In genomic region chr4:132642196-132642817, GRCh38 we compare ENCODE assay signal across 7 cellular contexts.
DNase-seq lines count a peak whose midpoint lies in the region; ATAC-seq and TF ChIP-seq lines count a peak whose summit lies in the region.

No MANE protein-coding gene starts in this region.

- ATAC-seq in HG02870 (IDR thresholded peaks at IDR 0.05; ENCODE audit: unreplicated experiment) (peak; percentile 39), HG03457 (IDR thresholded peaks at IDR 0.05; ENCODE audit: unreplicated experiment) (no peak)

- no peaks in the 10 kb centered on the region for H3K4me1 ChIP-seq in liver (ENCODE audit: control insufficient read depth in 4 of 4, insufficient read depth in 4 of 4, low read length in 3 of 4)

- H3K27me3 ChIP-seq in brain microvascular endothelial cell (replicated peaks) (no peaks in the 10 kb centered on the region), liver (ENCODE audit: control insufficient read depth in 4 of 4, insufficient read depth in 4 of 4, low read length in 3 of 4) (no peaks in the 10 kb centered on the region)

- H3K36me3 ChIP-seq in brain microvascular endothelial cell (replicated peaks) (no peaks in the 10 kb centered on the region), liver (ENCODE audit: control insufficient read depth in 4 of 4, insufficient read depth in 3 of 4, low read depth in 1 of 4, low read length in 3 of 4) (no peaks in the 10 kb centered on the region)

- in situ Hi-C loops in brain microvascular endothelial cell (cut with HindIII; ENCODE audit: low pct_ligation_motif_present, low sequenced_read_pairs) = no loop called here

- TF ChIP-seq RAD21 in liver (IDR thresholded peaks at IDR 0.05) = peak; percentile 71 to 79

- H3K27ac ChIP-seq in brain microvascular endothelial cell (no peak overlapping the region), liver (ENCODE audit: low read depth in 1 of 2, low read length in 2 of 2) (no peak overlapping the region)

- no peak overlapping the region for H3K9ac ChIP-seq in liver (ENCODE audit: low read depth in 1 of 2, low read length in 2 of 2)

- DNase-seq in NCI-H345 treated with DMSO at 0.1 percent for 48 hours (lab: John Stamatoyannopoulos, UW; ENCODE audit: unreplicated experiment) (peak; percentile 3), brain microvascular endothelial cell (peak; percentile 22), AG08395 (ENCODE audit: low spot score) (no peak)

- no peak overlapping the region for H3K4me3 ChIP-seq in brain microvascular endothelial cell (ENCODE audit: low read depth, low read length)
- H3K4me3 ChIP-seq in liver (ENCODE audit: low read depth in 1 of 3, low read length in 3 of 3) = no peak overlapping the region

- 10% methylated on average over 5 of the region's 5 CpGs for WGBS in liver

- no peaks in the 10 kb centered on the region for H3K9me3 ChIP-seq in liver (ENCODE audit: control insufficient read depth in 4 of 4, low read length in 3 of 4)

- TF ChIP-seq CTCF in GM12873 (IDR thresholded peaks at IDR 0.05; ENCODE audit: insufficient read depth, low read depth, low read length, missing control alignments) (peak; percentile 67), brain microvascular endothelial cell (IDR thresholded peaks at IDR 0.05; ENCODE audit: low read depth, low read length, missing control alignments) (peak; percentile 85), liver (IDR thresholded peaks at IDR 0.05; ENCODE audit: low read depth, low read length, missing input control) (peak; percentile 51)

TF ChIP-seq in liver, 16 proteins besides CTCF, POLR2A, EP300 and RAD21:
- no peak for TF ChIP-seq REST (IDR thresholded peaks at IDR 0.05)
- no peak for TF ChIP-seq HNF4G (IDR thresholded peaks at IDR 0.05)
- no peak for TF ChIP-seq NR2F2 (IDR thresholded peaks at IDR 0.05)
- TF ChIP-seq EGR1 (IDR thresholded peaks at IDR 0.05; ENCODE audit: low read depth in 2 of 2) = no peak
- TF ChIP-seq ZBTB33 (IDR thresholded peaks at IDR 0.05) = no peak
